8 cellular contexts compared by ENCODE assay signal in the genomic region with DNA sequence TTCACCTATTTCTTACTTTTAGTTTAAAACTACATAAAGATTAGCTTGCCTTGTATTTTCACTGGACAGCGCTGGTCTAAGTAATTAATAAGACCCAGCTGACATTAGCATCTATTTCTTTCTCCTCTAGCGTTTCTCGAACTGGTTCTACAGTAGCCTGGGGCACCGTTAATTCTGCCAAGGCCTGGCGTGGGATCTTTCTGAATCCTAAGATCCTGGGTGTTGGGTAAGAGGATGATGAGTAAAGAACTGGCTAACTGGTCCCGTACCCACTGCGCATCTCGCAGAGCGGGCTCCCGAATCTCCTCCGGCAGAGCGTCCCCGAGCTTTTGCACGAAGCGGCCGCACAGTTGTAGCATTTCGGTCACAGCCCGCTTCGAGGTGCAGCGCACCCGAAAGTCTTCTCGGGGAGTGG. TPM values are rescaled to one million over a fixed set of nuclear protein-coding genes. Genes with fewer than 3 reads are reported as not detected.
DNase-seq lines count a peak whose midpoint lies in the region; ATAC-seq, FAIRE-seq and TF ChIP-seq lines count a peak whose summit lies in the region.

No MANE protein-coding gene starts in this region.

- H3K27me3 Mint-ChIP-seq in activated naive CD8-positive, alpha-beta T cell treated with anti-CD3 and anti-CD28 coated beads, Interleukin-2, amount 10 ng/mL, durations not matched to agents 7 days and 5 days = no peaks in the 10 kb centered on the region

- H3K36me3 ChIP-seq in iPS DF 6.9 (ENCODE audit: control insufficient read depth, insufficient read depth, low read length) = no peaks in the 10 kb centered on the region; the same call in 1 of the 2 replicates
- H3K36me3 ChIP-seq in smooth muscle cell (ENCODE audit: low read depth) = no peaks in the 10 kb centered on the region

- no peaks in the 10 kb centered on the region for H4K20me1 ChIP-seq in smooth muscle cell (ENCODE audit: low read depth)

- TF ChIP-seq EP300 in A549 (IDR thresholded peaks at IDR 0.05) = no peak

- H3F3A ChIP-seq in smooth muscle cell (ENCODE audit: low read depth) = no peaks in the 10 kb centered on the region

- TF ChIP-seq RAD21 in A549 (conservative IDR thresholded peaks at IDR 0.05 in 1 of 2, IDR thresholded peaks at IDR 0.05 in 1 of 2) = no peak

- ATAC-seq in A549 = peak; percentile 86 to 93
- ATAC-seq in HG02678 (IDR thresholded peaks at IDR 0.05; ENCODE audit: unreplicated experiment) = peak; percentile 26
- peak; percentile 70 for ATAC-seq in activated naive CD8-positive, alpha-beta T cell treated with anti-CD3 and anti-CD28 coated beads, Interleukin-2, amount 10 ng/mL, durations not matched to agents 7 days and 5 days (ENCODE audit: low read depth)

- H3K4me3 ChIP-seq in A549 (peak overlapping the region; percentile 70), GM12864 (ENCODE audit: low read depth, low read length) (peak overlapping the region; percentile 87), iPS DF 6.9 (ENCODE audit: low read length) (peak overlapping the region; percentile 99), smooth muscle cell (peak overlapping the region; percentile 84)

- TF ChIP-seq CTCF in A549 (IDR thresholded peaks at IDR 0.05) = no peak
- TF ChIP-seq CTCF in GM12864 (IDR thresholded peaks at IDR 0.05; ENCODE audit: low read depth, low read length, missing control alignments) = no peak
- no peak for TF ChIP-seq CTCF in smooth muscle cell (IDR thresholded peaks at IDR 0.05; ENCODE audit: borderline replicate concordance, insufficient read depth, poor library complexity, severe bottlenecking)

- H3K9me3 ChIP-seq in A549 (no peaks in the 10 kb centered on the region), iPS DF 6.9 (ENCODE audit: control insufficient read depth, insufficient read depth, low read length) (no peaks in the 10 kb centered on the region), smooth muscle cell (replicated peaks; ENCODE audit: low read depth) (no peaks in the 10 kb centered on the region)

- POLR2A ChIA-PET in A549 (lab: Yijun Ruan, JAX) = interaction anchor here (0.7 to 1.7 kb wide), 7 partner anchors 9 to 224 kb away, joined by 3 to 12 read pairs (median 4); a partner anchor contains a TSS
- POLR2A ChIA-PET in activated naive CD8-positive, alpha-beta T cell treated with anti-CD3 and anti-CD28 coated beads, Interleukin-2, amount 10 ng/mL, durations not matched to agents 7 days and 5 days (lab: Charles Lee) = interaction anchor here (0.6 to 2.6 kb wide), 10 partner anchors 15 to 729 kb away, joined by 3 to 22 read pairs (median 5); a partner anchor contains a TSS

- peak overlapping the region; percentile 99 for H2AFZ ChIP-seq in smooth muscle cell (ENCODE audit: low read depth)

- TF ChIP-seq POLR2A in A549 (IDR thresholded peaks at IDR 0.05; ENCODE audit: low read length) = no peak

- FAIRE-seq in A549 (lab: Jason Lieb, UNC) = no peak

- DNase-seq in A549 (ENCODE audit: low read depth in 1 of 2, low spot score in 1 of 2) (peak; percentile 79 to 81), GM12864 (ENCODE audit: low read depth) (no peak), NCI-H146 (lab: John Stamatoyannopoulos, UW) (peak; percentile 77), iPS DF 6.9 (ENCODE audit: low read depth, low spot score) (peak; percentile 4), smooth muscle cell (lab: John Stamatoyannopoulos, UW; ENCODE audit: unreplicated experiment) (no peak), putamen (ENCODE audit: low spot score) (no peak)
- no peak for DNase-seq in activated naive CD8-positive, alpha-beta T cell treated with anti-CD3 and anti-CD28 coated beads, Interleukin-2, amount 10 ng/mL, durations not matched to agents 7 days and 5 days

- peak overlapping the region; percentile 87 to 95 for H3K27ac ChIP-seq in A549
- H3K27ac ChIP-seq in iPS DF 6.9 (ENCODE audit: low read length) = no peak overlapping the region
- peak overlapping the region; percentile 75 for H3K27ac ChIP-seq in smooth muscle cell (ENCODE audit: low read depth)

- H3K79me2 ChIP-seq in smooth muscle cell (ENCODE audit: low read depth) = peaks cover 34% of the 10 kb centered on the region

- 4% methylated on average over 22 of the region's 22 CpGs for WGBS in A549 (ENCODE audit: missing lambda C conversion rate)
- WGBS in iPS DF 6.9 (ENCODE audit: insufficient coverage, insufficient read length) = no CpG with 5 or more reads among the region's 22 CpGs
- under 1% methylated on average over 22 of the region's 22 CpGs for WGBS in smooth muscle cell (ENCODE audit: low lambda C conversion rate)

- CTCF ChIA-PET in A549 (lab: Yijun Ruan, JAX) = interaction anchor here (0.5 to 2.0 kb wide), 12 partner anchors 9 to 727 kb away, joined by 3 to 11 read pairs (median 4); no protein-coding TSS in a partner anchor

- no peaks in the 10 kb centered on the region for H3K9me3 Mint-ChIP-seq in activated naive CD8-positive, alpha-beta T cell treated with anti-CD3 and anti-CD28 coated beads, Interleukin-2, amount 10 ng/mL, durations not matched to agents 7 days and 5 days

- peaks cover 27% of the 10 kb centered on the region for H3K4me1 Mint-ChIP-seq in activated naive CD8-positive, alpha-beta T cell treated with anti-CD3 and anti-CD28 coated beads, Interleukin-2, amount 10 ng/mL, durations not matched to agents 7 days and 5 days

- peak overlapping the region; percentile 51 for H3K9ac ChIP-seq in smooth muscle cell (ENCODE audit: low read depth)

- H3K4me1 ChIP-seq in A549 = peaks cover 23% of the 10 kb centered on the region
- H3K4me1 ChIP-seq in iPS DF 6.9 (ENCODE audit: control insufficient read depth, insufficient read depth, low read length) = no peaks in the 10 kb centered on the region
- peaks cover 5% of the 10 kb centered on the region for H3K4me1 ChIP-seq in smooth muscle cell (ENCODE audit: low read depth)

- H3K27me3 ChIP-seq in iPS DF 6.9 (ENCODE audit: control insufficient read depth, insufficient read depth, low read length) = no peaks in the 10 kb centered on the region
- H3K27me3 ChIP-seq in smooth muscle cell (ENCODE audit: low read depth) = no peaks in the 10 kb centered on the region

- peaks cover 10% of the 10 kb centered on the region for H3K36me3 Mint-ChIP-seq in activated naive CD8-positive, alpha-beta T cell treated with anti-CD3 and anti-CD28 coated beads, Interleukin-2, amount 10 ng/mL, durations not matched to agents 7 days and 5 days

- peak overlapping the region; percentile 99 for H3K4me3 Mint-ChIP-seq in activated naive CD8-positive, alpha-beta T cell treated with anti-CD3 and anti-CD28 coated beads, Interleukin-2, amount 10 ng/mL, durations not matched to agents 7 days and 5 days

- H3K27ac Mint-ChIP-seq in activated naive CD8-positive, alpha-beta T cell treated with anti-CD3 and anti-CD28 coated beads, Interleukin-2, amount 10 ng/mL, durations not matched to agents 7 days and 5 days = peak overlapping the region; percentile 97

- H3K4me2 ChIP-seq in A549 (peak overlapping the region; percentile 82), smooth muscle cell (peak overlapping the region; percentile 99)

TF ChIP-seq in A549, 52 proteins besides CTCF, POLR2A, EP300 and RAD21:
- no peak for TF ChIP-seq HEYL (CRISPR knock-in tag; IDR thresholded peaks at IDR 0.05)
- no peak for TF ChIP-seq ZC3H11A (IDR thresholded peaks at IDR 0.05)
- TF ChIP-seq KDM1A (IDR thresholded peaks at IDR 0.05; ENCODE audit: low read depth) = no peak
- 0 out of 2 replicates have a peak, but pooled peaks have one; percentile 33 for TF ChIP-seq HDAC2 (IDR thresholded peaks at IDR 0.05)
- 0 out of 2 replicates have a peak, but pooled peaks have one; percentile 52 for TF ChIP-seq TFCP2L1 (CRISPR knock-in tag; IDR thresholded peaks at IDR 0.05)
- no peak for TF ChIP-seq CBX2 (IDR thresholded peaks at IDR 0.05; ENCODE audit: borderline replicate concordance, low read depth)
- no peak for TF ChIP-seq ZNF302 (CRISPR knock-in tag; IDR thresholded peaks at IDR 0.05)
- no peak for TF ChIP-seq JUN (IDR thresholded peaks at IDR 0.05)
- no peak for TF ChIP-seq CEBPB (IDR thresholded peaks at IDR 0.05)
- TF ChIP-seq BHLHE40 (IDR thresholded peaks at IDR 0.05; ENCODE audit: low read depth, low read length) = no peak
- no peak for TF ChIP-seq POLR2AphosphoS2 (conservative IDR thresholded peaks at IDR 0.05; ENCODE audit: low read length)

RNA-seq across cellular contexts. Expression of a gene that starts 0.3 kb away (rescaled TPM):
- polyA plus RNA-seq in A549 (2011; rRNA removed) (47.9 and 56.9 TPM in 2 replicates), A549 (2017; fragmentation: RNase III; extraction: RNeasy Plus Mini Kit Qiagen cat#74134 plus additional on column Dnase treatment) (44.0 to 45.6 TPM (median 44.9 TPM) in 3 replicates), smooth muscle cell (28.5 and 30.9 TPM in 2 replicates)
- polyA plus RNA-seq in A549 (2012; cell fraction: cytosol; rRNA removed) = 36.4 and 39.2 TPM in 2 replicates
- polyA plus RNA-seq in A549 (2012; cell fraction: nucleus; rRNA removed) = 15.9 and 25.5 TPM in 2 replicates
- polyA minus RNA-seq in A549 (2011; rRNA and poly(A)+ RNA removed) = 11.1 and 15.3 TPM in 2 replicates
- 10 to 100 TPM; 38.1 to 38.2 TPM for total RNA-seq in activated naive CD8-positive, alpha-beta T cell treated with anti-CD3 and anti-CD28 coated beads, Interleukin-2, amount 10 ng/mL, durations not matched to agents 7 days and 5 days
- total RNA-seq in smooth muscle cell = 34.5 and 37.3 TPM in 2 replicates

RNA-seq across cellular contexts. Expression of a gene that starts 0.4 kb away (rescaled TPM):
- polyA plus RNA-seq in A549 (2011; rRNA removed) (20.3 and 22.6 TPM in 2 replicates), A549 (2017; fragmentation: RNase III; extraction: RNeasy Plus Mini Kit Qiagen cat#74134 plus additional on column Dnase treatment) (10.3 to 11.4 TPM (median 11.1 TPM) in 3 replicates), smooth muscle cell (13.0 and 14.3 TPM in 2 replicates)
- polyA plus RNA-seq in A549 (2012; cell fraction: cytosol; rRNA removed) = 5.2 and 5.8 TPM in 2 replicates
- polyA plus RNA-seq in A549 (2012; cell fraction: nucleus; rRNA removed) = 2.4 and 3.5 TPM in 2 replicates
- 5.5 and 8.1 TPM in 2 replicates for polyA minus RNA-seq in A549 (2011; rRNA and poly(A)+ RNA removed)
- 10 to 100 TPM; 13.9 to 18.6 TPM for total RNA-seq in activated naive CD8-positive, alpha-beta T cell treated with anti-CD3 and anti-CD28 coated beads, Interleukin-2, amount 10 ng/mL, durations not matched to agents 7 days and 5 days
- total RNA-seq in smooth muscle cell = 24.6 and 46.7 TPM in 2 replicates

RNA-seq across cellular contexts. Expression of a gene that starts 56.2 kb away (rescaled TPM):
- polyA plus RNA-seq in A549 (2011; rRNA removed) (0.18 and 0.33 TPM in 2 replicates), A549 (2017; fragmentation: RNase III; extraction: RNeasy Plus Mini Kit Qiagen cat#74134 plus additional on column Dnase treatment) (not detected in 3 replicates), smooth muscle cell (0.58 and 1.2 TPM in 2 replicates)
- not detected in 2 replicates for polyA plus RNA-seq in A549 (2012; cell fraction: cytosol; rRNA removed)
- polyA plus RNA-seq in A549 (2012; cell fraction: nucleus; rRNA removed) = not detected in 2 replicates
- polyA minus RNA-seq in A549 (2011; rRNA and poly(A)+ RNA removed) = not detected in 2 replicates
- not detected for total RNA-seq in activated naive CD8-positive, alpha-beta T cell treated with anti-CD3 and anti-CD28 coated beads, Interleukin-2, amount 10 ng/mL, durations not matched to agents 7 days and 5 days
- not detected in 2 replicates for total RNA-seq in smooth muscle cell

Comparison
In these comparisons a context has a peak if more than half of its experiments do, and no peak if none do; other contexts are left out.
1. ATAC-seq: peak in every context shown above with its lines; median percentile 90 in A549; 70 in activated naive CD8-positive, alpha-beta T cell treated with anti-CD3 and anti-CD28 coated beads, Interleukin-2, amount 10 ng/mL, durations not matched to agents 7 days and 5 days; 26 in HG02678.
2. DNase-seq: peak in A549 (2 of 2), NCI-H146 (single experiment) and iPS DF 6.9 (single experiment); none in GM12864 (single experiment), activated naive CD8-positive, alpha-beta T cell treated with anti-CD3 and anti-CD28 coated beads, Interleukin-2, amount 10 ng/mL, durations not matched to agents 7 days and 5 days (single experiment), smooth muscle cell (single experiment) and putamen (single experiment).
3. Peak in every context shown above with its lines, with median percentiles within 50 percentile points of each other: H3K4me3 ChIP-seq.